ENCODE assay signal across 17 cellular contexts in genomic region chr15:68192804-68193521, GRCh38. TPM values are rescaled to one million over a fixed set of nuclear protein-coding genes. Genes with fewer than 3 reads are reported as not detected.
DNase-seq lines count a peak whose midpoint lies in the region; ATAC-seq and TF ChIP-seq lines count a peak whose summit lies in the region.
"Had no signal": no experiment of that assay in that cellular context is flagged by ENCODE, and none has a peak within 500 bp of the region (broad histone marks: within the 10 kb centered on the region; RNA-seq: fewer than 3 reads in every experiment).

No MANE protein-coding gene starts in this region.

- POLR2A ChIA-PET in CD4-positive, alpha-beta T cell (lab: Charles Lee), result no interaction called here

- H3K27me3 ChIP-seq in CD4-positive, alpha-beta T cell (ENCODE audit: control insufficient read depth, insufficient read depth, low read length), result no peaks in the 10 kb centered on the region
- H3K27me3 ChIP-seq in Karpas-422 (ENCODE audit: low read length), result no peaks in the 10 kb centered on the region
- H3K27me3 ChIP-seq: upper lobe of left lung had no signal

- H3K9me2 ChIP-seq in Karpas-422 (replicated peaks; ENCODE audit: insufficient read depth, low read length), result no peaks in the 10 kb centered on the region

- DNase-seq in CD4-positive, alpha-beta T cell, result no peak
- DNase-seq in effector memory CD8-positive, alpha-beta T cell, result no peak
- DNase-seq in mesothelial cell of epicardium (ENCODE audit: low spot score in 2 of 2, unreplicated experiment in 2 of 2), result no peak
- no peak for DNase-seq in DMS79 treated with DMSO at 0.1 percent for 48 hours (lab: John Stamatoyannopoulos, UW)
- no peak for DNase-seq in osteocyte (ENCODE audit: extremely low spot score, unreplicated experiment)
- DNase-seq in NCI-H146 treated with DMSO at 0.1 percent for 48 hours (lab: John Stamatoyannopoulos, UW; ENCODE audit: unreplicated experiment), result no peak
- DNase-seq in Karpas-422, result no peak
- DNase-seq: activated CD8-positive, alpha-beta memory T cell treated with anti-CD3 and anti-CD28 coated beads, Interleukin-2, amount 10 ng/mL, durations not matched to agents 7 days and 5 days; dermis blood vessel endothelial cell; immature natural killer cell; NCI-H1105 treated with DMSO at 0.1 percent for 48 hours; NCI-H2227 treated with DMSO at 0.1 percent for 48 hours; PC-3; stimulated activated CD4-positive, alpha-beta T cell treated with anti-CD3 and anti-CD28 coated beads, Interleukin-1b, Interleukin-23, amount 100 ng/mL, for 48 hours; stimulated activated CD8-positive, alpha-beta memory T cell treated with anti-CD3 and anti-CD28 coated beads, Interleukin-4, amount 100 ng/mL, for 48 hours; upper lobe of left lung had no signal

- H3K4me3 Mint-ChIP-seq in CD4-positive, alpha-beta T cell, result no peak overlapping the region
- no peak overlapping the region for H3K4me3 Mint-ChIP-seq in effector memory CD8-positive, alpha-beta T cell
- H3K4me3 Mint-ChIP-seq in mesothelial cell of epicardium (no peak overlapping the region), osteocyte (ENCODE audit: unreplicated experiment) (no peak overlapping the region)
- H3K4me3 Mint-ChIP-seq: activated CD8-positive, alpha-beta memory T cell treated with anti-CD3 and anti-CD28 coated beads, Interleukin-2, amount 10 ng/mL, durations not matched to agents 7 days and 5 days; immature natural killer cell had no signal

- H3K9me3 Mint-ChIP-seq in CD4-positive, alpha-beta T cell, result no peaks in the 10 kb centered on the region
- H3K9me3 Mint-ChIP-seq in effector memory CD8-positive, alpha-beta T cell, result no peaks in the 10 kb centered on the region
- H3K9me3 Mint-ChIP-seq in mesothelial cell of epicardium, result no peaks in the 10 kb centered on the region
- H3K9me3 Mint-ChIP-seq in osteocyte (ENCODE audit: unreplicated experiment), result no peaks in the 10 kb centered on the region
- H3K9me3 Mint-ChIP-seq: immature natural killer cell had no signal

- intact Hi-C loops in CD4-positive, alpha-beta T cell (cut with DNase I, micrococcal nuclease), result no loop called here

- H4K20me1 ChIP-seq in Karpas-422 (ENCODE audit: insufficient read depth, low read depth, low read length), result no peaks in the 10 kb centered on the region

- peaks cover 38% of the 10 kb centered on the region; the same call in 1 of the 2 replicates for H3K36me3 ChIP-seq in Karpas-422 (ENCODE audit: insufficient read depth, low read length)

- no peaks in the 10 kb centered on the region for H3K79me2 ChIP-seq in Karpas-422 (ENCODE audit: low read length)

- no peaks in the 10 kb centered on the region for H3K9me3 ChIP-seq in CD4-positive, alpha-beta T cell (ENCODE audit: control insufficient read depth, low read length)
- H3K9me3 ChIP-seq in Karpas-422 (ENCODE audit: low read length), result no peaks in the 10 kb centered on the region
- H3K9me3 ChIP-seq: upper lobe of left lung had no signal

- no peak overlapping the region for H2AFZ ChIP-seq in Karpas-422 (ENCODE audit: low read length)

- H3K4me3 ChIP-seq in Karpas-422 (ENCODE audit: low read length), result no peak overlapping the region
- H3K4me3 ChIP-seq: upper lobe of left lung had no signal

- ATAC-seq in CD4-positive, alpha-beta T cell (ENCODE audit: poor library complexity), result no peak
- no peak for ATAC-seq in effector memory CD8-positive, alpha-beta T cell (replicated peaks)
- ATAC-seq: activated CD8-positive, alpha-beta memory T cell treated with anti-CD3 and anti-CD28 coated beads, Interleukin-2, amount 10 ng/mL, durations not matched to agents 7 days and 5 days; PC-3 had no signal

- H3K27ac ChIP-seq in CD4-positive, alpha-beta T cell (ENCODE audit: low read depth, low read length), result no peak overlapping the region
- H3K27ac ChIP-seq in Karpas-422 (ENCODE audit: low read length), result no peak overlapping the region
- H3K27ac ChIP-seq: upper lobe of left lung had no signal

- no peak overlapping the region for H3K4me2 ChIP-seq in Karpas-422 (ENCODE audit: low read depth, low read length, poor library complexity, severe bottlenecking)

- CTCF ChIA-PET in CD4-positive, alpha-beta T cell (lab: Charles Lee), result no interaction called here

- peak overlapping the region; percentile 10 for H3K27ac Mint-ChIP-seq in CD4-positive, alpha-beta T cell
- H3K27ac Mint-ChIP-seq in effector memory CD8-positive, alpha-beta T cell, result peak overlapping the region; percentile 64 to 69
- H3K27ac Mint-ChIP-seq in mesothelial cell of epicardium, result peak overlapping the region; percentile 13
- no peak overlapping the region for H3K27ac Mint-ChIP-seq in osteocyte (ENCODE audit: unreplicated experiment)
- H3K27ac Mint-ChIP-seq: activated CD8-positive, alpha-beta memory T cell treated with anti-CD3 and anti-CD28 coated beads, Interleukin-2, amount 10 ng/mL, durations not matched to agents 7 days and 5 days had no signal

- H3K36me3 Mint-ChIP-seq in CD4-positive, alpha-beta T cell (ENCODE audit: low read depth), result peaks cover 62% of the 10 kb centered on the region
- H3K36me3 Mint-ChIP-seq in effector memory CD8-positive, alpha-beta T cell (ENCODE audit: insufficient read depth), result peaks cover 47% of the 10 kb centered on the region
- peaks cover 30% of the 10 kb centered on the region for H3K36me3 Mint-ChIP-seq in mesothelial cell of epicardium
- H3K36me3 Mint-ChIP-seq in osteocyte (ENCODE audit: unreplicated experiment), result peaks cover 45% of the 10 kb centered on the region

- H3K27me3 Mint-ChIP-seq in CD4-positive, alpha-beta T cell, result no peaks in the 10 kb centered on the region
- H3K27me3 Mint-ChIP-seq in effector memory CD8-positive, alpha-beta T cell, result no peaks in the 10 kb centered on the region
- no peaks in the 10 kb centered on the region for H3K27me3 Mint-ChIP-seq in mesothelial cell of epicardium (ENCODE audit: low read depth)
- H3K27me3 Mint-ChIP-seq in osteocyte (ENCODE audit: unreplicated experiment), result no peaks in the 10 kb centered on the region
- H3K27me3 Mint-ChIP-seq: activated CD8-positive, alpha-beta memory T cell treated with anti-CD3 and anti-CD28 coated beads, Interleukin-2, amount 10 ng/mL, durations not matched to agents 7 days and 5 days had no signal

- H3K9ac ChIP-seq in Karpas-422 (ENCODE audit: low read length), result no peak overlapping the region

- no peak for TF ChIP-seq CTCF in CD4-positive, alpha-beta T cell (IDR thresholded peaks at IDR 0.05)
- TF ChIP-seq CTCF in mesothelial cell of epicardium (IDR thresholded peaks at IDR 0.05; ENCODE audit: unreplicated experiment) (no peak), osteocyte (IDR thresholded peaks at IDR 0.05) (no peak)

- peaks cover 13% of the 10 kb centered on the region for H3K4me1 ChIP-seq in Karpas-422 (ENCODE audit: low read length)

- H3K4me1 Mint-ChIP-seq in CD4-positive, alpha-beta T cell (ENCODE audit: low read depth), result no peaks in the 10 kb centered on the region
- H3K4me1 Mint-ChIP-seq in effector memory CD8-positive, alpha-beta T cell (ENCODE audit: low read depth in 2 of 2), result peaks cover 2 to 9% of the 10 kb centered on the region in 2 donors
- peaks cover 15% of the 10 kb centered on the region for H3K4me1 Mint-ChIP-seq in mesothelial cell of epicardium
- H3K4me1 Mint-ChIP-seq in osteocyte (ENCODE audit: unreplicated experiment), result peaks cover 3% of the 10 kb centered on the region
- H3K4me1 Mint-ChIP-seq: immature natural killer cell had no signal

TF ChIP-seq in PFSK-1, 5 proteins besides CTCF, POLR2A, EP300 and RAD21:
- TF ChIP-seq SIN3A (IDR thresholded peaks at IDR 0.05; ENCODE audit: borderline replicate concordance, insufficient read depth, low read length), result peak; percentile 75; the same call in 1 of the 2 replicates
- TF ChIP-seq POLR2AphosphoS5 (IDR thresholded peaks at IDR 0.05; ENCODE audit: low read depth, low read length), result no peak
TF ChIP-seq in PFSK-1: peak in this region for 1.

RNA-seq across cellular contexts. Expression of gene CALML4, which starts 12.2 kb away (rescaled TPM):
- 1 to 10 TPM; 1.5 to 2.0 TPM for total RNA-seq in CD4-positive, alpha-beta T cell
- polyA plus RNA-seq in PFSK-1 (2012; ENCODE audit: insufficient read length, low read depth), result 6.2 TPM
- 8.3 to 10.2 TPM (median 8.4 TPM) in 3 replicates for total RNA-seq in mesothelial cell of epicardium
- 1.8 and 2.0 TPM in 2 replicates for total RNA-seq in osteocyte
- total RNA-seq in Karpas-422 (2014; rRNA removed; shearing (Covaris generic); ENCODE audit: low replicate concordance), result 3.0 and 7.0 TPM in 2 replicates

RNA-seq across cellular contexts. Expression of gene CLN6, which starts 36.6 kb away (rescaled TPM):
- total RNA-seq in CD4-positive, alpha-beta T cell, result 1 to 10 TPM; 8.0 to 8.1 TPM
- polyA plus RNA-seq in PFSK-1 (2012; ENCODE audit: insufficient read length, low read depth), result 44.9 TPM
- total RNA-seq in mesothelial cell of epicardium (35.1 to 35.8 TPM (median 35.3 TPM) in 3 replicates), osteocyte (18.7 and 20.5 TPM in 2 replicates)
- 30.2 and 80.0 TPM in 2 replicates for total RNA-seq in Karpas-422 (2014; rRNA removed; shearing (Covaris generic); ENCODE audit: low replicate concordance)
